Comparison of ENCODE assay signal across 8 cellular contexts in the genomic region with DNA sequence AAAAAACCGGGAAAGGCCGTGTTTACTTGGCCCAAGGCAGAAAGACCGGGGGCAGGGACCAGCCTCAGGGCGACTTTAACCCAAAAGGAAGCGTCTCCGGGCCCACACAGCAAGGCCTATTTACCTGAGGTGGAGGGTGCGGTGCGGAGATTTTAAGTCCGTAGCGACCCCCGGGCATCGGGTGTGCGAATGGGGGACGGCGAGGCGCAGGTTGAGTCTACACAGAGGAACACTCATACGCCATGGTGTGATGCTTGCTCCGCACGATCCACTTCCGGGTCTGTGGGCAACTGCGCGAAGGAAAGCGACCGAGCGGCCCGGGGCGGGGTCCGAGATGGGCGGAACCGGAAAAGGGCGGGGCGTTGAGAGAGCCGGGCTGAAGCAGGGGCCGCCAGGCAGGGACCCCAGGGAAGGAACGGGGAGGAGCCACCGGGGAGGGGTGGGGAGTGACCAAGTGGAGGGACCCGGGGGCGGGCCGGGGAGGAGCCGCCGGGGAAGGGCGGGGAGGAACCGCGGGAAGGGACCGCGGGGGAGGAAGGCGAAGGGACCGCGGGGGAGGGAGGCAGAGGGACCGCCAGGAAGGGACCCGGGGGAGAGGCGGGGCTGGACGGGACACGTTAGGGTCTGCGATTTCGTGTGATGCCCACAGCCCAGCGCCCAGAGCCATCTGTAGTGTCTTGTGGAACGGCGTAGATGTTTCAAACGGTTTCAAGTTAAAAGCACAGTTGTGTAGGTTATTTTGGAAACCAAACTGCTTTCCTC. TPM values are rescaled to one million over a fixed set of nuclear protein-coding genes. Genes with fewer than 3 reads are reported as not detected.
DNase-seq lines count a peak whose midpoint lies in the region; ATAC-seq and TF ChIP-seq lines count a peak whose summit lies in the region.

Gene ZNF160, minus strand, starts transcription at position 282 of the 762 bp plus-strand sequence. CDS start 17,146 bp downstream, outside the sequence.

- H3K36me3 Mint-ChIP-seq in dendritic cell treated with granulocyte-macrophage colony-stimulating factor and Interleukin-4, amounts not matched to agents 40 ng/mL and 50 ng/mL, for 4 days (ENCODE audit: low read depth), result peaks cover 36% of the 10 kb centered on the region

- ATAC-seq in HG03460 (IDR thresholded peaks at IDR 0.05; ENCODE audit: unreplicated experiment) (peak; percentile 87), left lobe of liver (peak; percentile 99)

- no peak for TF ChIP-seq CTCF in BJ (IDR thresholded peaks at IDR 0.05; ENCODE audit: insufficient read depth, low read depth, low read length)

- H3K4me3 Mint-ChIP-seq in dendritic cell treated with granulocyte-macrophage colony-stimulating factor and Interleukin-4, amounts not matched to agents 40 ng/mL and 50 ng/mL, for 4 days, result peak within 1 kb of the TSS; percentile 82

- H3K27me3 ChIP-seq in BJ (ENCODE audit: control insufficient read depth, insufficient read depth, low read length), result no peaks in the 10 kb centered on the region

- H3K36me3 ChIP-seq in BJ (ENCODE audit: control insufficient read depth, insufficient read depth, low read length), result peaks cover 4% of the 10 kb centered on the region; the same call in 1 of the 2 replicates

- CTCF ChIA-PET in BJ (lab: Yijun Ruan, JAX), result no interaction called here

- H3K27ac Mint-ChIP-seq in dendritic cell treated with granulocyte-macrophage colony-stimulating factor and Interleukin-4, amounts not matched to agents 40 ng/mL and 50 ng/mL, for 4 days, result peak within 1 kb of the TSS; percentile 86

- peaks cover 14% of the 10 kb centered on the region for H3K4me1 Mint-ChIP-seq in dendritic cell treated with granulocyte-macrophage colony-stimulating factor and Interleukin-4, amounts not matched to agents 40 ng/mL and 50 ng/mL, for 4 days (ENCODE audit: low read depth)

- peaks cover 4% of the 10 kb centered on the region for H3K27me3 Mint-ChIP-seq in dendritic cell treated with granulocyte-macrophage colony-stimulating factor and Interleukin-4, amounts not matched to agents 40 ng/mL and 50 ng/mL, for 4 days

- POLR2A ChIA-PET in BJ (lab: Charles Lee), result no interaction called here

- peak within 1 kb of the TSS; percentile 94 for H3K4me3 ChIP-seq in BJ (ENCODE audit: low read depth, low read length)

- peaks cover 33% of the 10 kb centered on the region for H3K9me3 Mint-ChIP-seq in dendritic cell treated with granulocyte-macrophage colony-stimulating factor and Interleukin-4, amounts not matched to agents 40 ng/mL and 50 ng/mL, for 4 days

- intact Hi-C loops in dendritic cell treated with granulocyte-macrophage colony-stimulating factor and Interleukin-4, amounts not matched to agents 40 ng/mL and 50 ng/mL, for 4 days (cut with micrococcal nuclease), result loop anchor here (2.0 to 5.0 kb wide), 2 partner anchors 55 to 94 kb away; partner anchors contain the start of gene ZNF347

- DNase-seq in BJ (ENCODE audit: low read depth), result peak; percentile 82
- peak; percentile 98 for DNase-seq in GM19240 (ENCODE audit: insufficient read length, low spot score)
- peak; percentile 99 for DNase-seq in NCI-H69 (lab: John Stamatoyannopoulos, UW)
- DNase-seq in activated CD4-positive, alpha-beta T cell treated with anti-CD3 and anti-CD28 coated beads, Interleukin-2, amount 50 U/mL, for 24 hours (ENCODE audit: low read depth in 1 of 2, low spot score in 1 of 2), result peak; percentile 98 to 99
- DNase-seq in left lobe of liver (ENCODE audit: low spot score), result peak; percentile 95
- DNase-seq in stimulated activated CD4-positive, alpha-beta T cell treated with anti-CD3 and anti-CD28 coated beads, Interleukin-2, amount 100 ng/mL, for 4 hours (ENCODE audit: low read depth), result peak; percentile 97

RNA-seq across cellular contexts. Expression of gene ZNF160, which starts in this region (rescaled TPM):
- 9.0 and 11.5 TPM in 2 replicates for polyA plus RNA-seq in BJ (2011; rRNA removed)
- polyA minus RNA-seq in BJ (2011; rRNA and poly(A)+ RNA removed), result 18.5 and 22.0 TPM in 2 replicates
- 8.8 TPM for total RNA-seq in left lobe of liver

Comparison
In these comparisons a context has a peak if more than half of its experiments do, and no peak if none do; other contexts are left out.
1. Peak in every context shown above with its lines: DNase-seq, ATAC-seq and H3K4me3 ChIP-seq.